ENCODE assay signal across 11 cellular contexts in genomic region chr7:44102846-44103565, GRCh38. TPM values are rescaled to one million over a fixed set of nuclear protein-coding genes. Genes with fewer than 3 reads are reported as not detected.
DNase-seq lines count a peak whose midpoint lies in the region; ATAC-seq and TF ChIP-seq lines count a peak whose summit lies in the region.
"Had no signal": no experiment of that assay in that cellular context is flagged by ENCODE, and none has a peak within 500 bp of the region (broad histone marks: within the 10 kb centered on the region; RNA-seq: fewer than 3 reads in every experiment).

No MANE protein-coding gene starts in this region.

- TF ChIP-seq EP300 in ovary (IDR thresholded peaks at IDR 0.05) = no peak

- no peaks in the 10 kb centered on the region for H3K9me3 Mint-ChIP-seq in CD4-positive, alpha-beta T cell
- H3K9me3 Mint-ChIP-seq in effector memory CD8-positive, alpha-beta T cell = no peaks in the 10 kb centered on the region

- no peak overlapping the region for H3K56ac ChIP-seq in mesendoderm (ENCODE audit: low read length)

- no peaks in the 10 kb centered on the region for H3K36me3 ChIP-seq in Loucy (ENCODE audit: insufficient read depth, low read length)
- no peaks in the 10 kb centered on the region for H3K36me3 ChIP-seq in ovary
- H3K36me3 ChIP-seq in MG63 = peaks cover 18% of the 10 kb centered on the region
- no peaks in the 10 kb centered on the region for H3K36me3 ChIP-seq in mesendoderm (ENCODE audit: control insufficient read depth, insufficient read depth, low read length)
- H3K36me3 ChIP-seq: SJCRH30 had no signal

- intact Hi-C loops in CD4-positive, alpha-beta T cell (cut with DNase I, micrococcal nuclease) = no loop called here
- intact Hi-C loops in ovary (cut with DNase I) = no loop called here

- H3K4me1 ChIP-seq in Loucy (ENCODE audit: insufficient read depth, low read length, poor library complexity, severe bottlenecking) (peaks cover 60% of the 10 kb centered on the region), ovary (ENCODE audit: insufficient read depth) (peaks cover 20% of the 10 kb centered on the region), mesendoderm (ENCODE audit: control insufficient read depth, low read depth, low read length) (no peaks in the 10 kb centered on the region)

- H2BK120ac ChIP-seq in mesendoderm (ENCODE audit: low read depth, low read length) = no peak overlapping the region

- H3K27ac Mint-ChIP-seq in CD4-positive, alpha-beta T cell = no peak overlapping the region
- H3K27ac Mint-ChIP-seq in effector memory CD8-positive, alpha-beta T cell = no peak overlapping the region

- no peak for TF ChIP-seq POLR2A in ovary (IDR thresholded peaks at IDR 0.05)

- no peak for DNase-seq in CD4-positive, alpha-beta T cell
- no peak for DNase-seq in effector memory CD8-positive, alpha-beta T cell
- peak in 1 of 5 donors; percentile 25 for DNase-seq in ovary
- no peak for DNase-seq in MG63
- no peak for DNase-seq in hippocampal formation (lab: John Stamatoyannopoulos, UW)
- DNase-seq in mesendoderm = no peak
- no peak for DNase-seq in OCI-M2 (lab: John Stamatoyannopoulos, UW; ENCODE audit: unreplicated experiment)
- DNase-seq: SJCRH30 had no signal

- no peak overlapping the region for H2AFZ ChIP-seq in Loucy (ENCODE audit: low read length)

- no peak overlapping the region for H4K8ac ChIP-seq in mesendoderm (ENCODE audit: low read depth, low read length)

- no peaks in the 10 kb centered on the region for H3K9me3 ChIP-seq in CD4-positive, alpha-beta T cell (ENCODE audit: control insufficient read depth, low read length)
- H3K9me3 ChIP-seq in Loucy (ENCODE audit: insufficient read depth, low read depth, low read length) = no peaks in the 10 kb centered on the region
- no peaks in the 10 kb centered on the region for H3K9me3 ChIP-seq in ovary
- no peaks in the 10 kb centered on the region for H3K9me3 ChIP-seq in MG63
- H3K9me3 ChIP-seq: SJCRH30 had no signal

- peaks cover 3% of the 10 kb centered on the region; the same call in 1 of the 2 replicates for H3F3A ChIP-seq in Loucy (ENCODE audit: low read depth)

- peak overlapping the region; percentile 47 for H3K9ac ChIP-seq in Loucy (ENCODE audit: low read depth, low read length, poor library complexity, severe bottlenecking)
- H3K9ac ChIP-seq in mesendoderm (ENCODE audit: low read length) = no peak overlapping the region

- no peak overlapping the region for H2BK15ac ChIP-seq in mesendoderm (replicated peaks; ENCODE audit: low read depth)

- ATAC-seq in CD4-positive, alpha-beta T cell (ENCODE audit: poor library complexity) = no peak
- no peak for ATAC-seq in effector memory CD8-positive, alpha-beta T cell (replicated peaks)

- CTCF ChIA-PET in CD4-positive, alpha-beta T cell (lab: Charles Lee) = interaction anchor here (0.6 kb wide), 1 partner anchor 407 kb away, joined by 3 read pairs; no protein-coding TSS in a partner anchor

- WGBS in ovary, 3 donors = 80 to 85% (median 84%) methylated on average over 8 of the region's 8 CpGs
- no CpG with 5 or more reads among the region's 8 CpGs for WGBS in mesendoderm (ENCODE audit: extremely low coverage, insufficient coverage, low lambda C conversion rate)

- no peak for TF ChIP-seq CTCF in CD4-positive, alpha-beta T cell (IDR thresholded peaks at IDR 0.05)
- TF ChIP-seq CTCF in Loucy (conservative IDR thresholded peaks at IDR 0.05; ENCODE audit: low read length) (no peak), ovary (IDR thresholded peaks at IDR 0.05) (no peak)

- no peak overlapping the region for H3K23ac ChIP-seq in mesendoderm (ENCODE audit: low read length)

- H3K4me2 ChIP-seq in Loucy (ENCODE audit: low read depth, low read length, poor library complexity, severe bottlenecking) = peak overlapping the region; percentile 2
- H3K4me2 ChIP-seq in mesendoderm (ENCODE audit: low read length) = no peak overlapping the region

- H3K9me2 ChIP-seq in Loucy (replicated peaks; ENCODE audit: low read depth, low read length) = no peaks in the 10 kb centered on the region

- H3K4ac ChIP-seq in mesendoderm (ENCODE audit: low read depth, low read length) = no peak overlapping the region

- peaks cover 5% of the 10 kb centered on the region for H3K27me3 Mint-ChIP-seq in CD4-positive, alpha-beta T cell
- peaks cover 31 to 59% of the 10 kb centered on the region in 2 donors for H3K27me3 Mint-ChIP-seq in effector memory CD8-positive, alpha-beta T cell

- no peaks in the 10 kb centered on the region for H3K79me1 ChIP-seq in mesendoderm (ENCODE audit: low read length)

- H3K36me3 Mint-ChIP-seq in CD4-positive, alpha-beta T cell (ENCODE audit: low read depth) = peaks cover 3% of the 10 kb centered on the region
- H3K36me3 Mint-ChIP-seq in effector memory CD8-positive, alpha-beta T cell (ENCODE audit: insufficient read depth) = no peaks in the 10 kb centered on the region

- H4K5ac ChIP-seq in mesendoderm (ENCODE audit: low read length) = no peak overlapping the region

- H3K27ac ChIP-seq in CD4-positive, alpha-beta T cell (ENCODE audit: low read depth, low read length) = no peak overlapping the region
- H3K27ac ChIP-seq in ovary (peak overlapping the region; percentile 77 to 89), mesendoderm (ENCODE audit: low read depth, low read length) (no peak overlapping the region)
- H3K27ac ChIP-seq: epithelial cell of prostate, SJCRH30 had no signal

- H3K79me2 ChIP-seq in Loucy (ENCODE audit: insufficient read depth, low read length) (peaks cover 39% of the 10 kb centered on the region), mesendoderm (ENCODE audit: control insufficient read depth, insufficient read depth, low read length) (no peaks in the 10 kb centered on the region)

- H3K4me3 ChIP-seq in Loucy (ENCODE audit: low read length, poor library complexity, severe bottlenecking) (no peak overlapping the region), ovary (no peak overlapping the region), MG63 (no peak overlapping the region), mesendoderm (ENCODE audit: low read length) (no peak overlapping the region)

- H4K20me1 ChIP-seq in Loucy (ENCODE audit: insufficient read depth, low read length, poor library complexity, severe bottlenecking) = peaks cover 28% of the 10 kb centered on the region

- peaks cover 16% of the 10 kb centered on the region for H3K4me1 Mint-ChIP-seq in CD4-positive, alpha-beta T cell (ENCODE audit: low read depth)
- H3K4me1 Mint-ChIP-seq in effector memory CD8-positive, alpha-beta T cell (ENCODE audit: low read depth in 2 of 2) = peaks cover 0 to 3% of the 10 kb centered on the region in 2 donors

- no peak overlapping the region for H2AK5ac ChIP-seq in mesendoderm (ENCODE audit: low read length)

- no peak overlapping the region for H3K18ac ChIP-seq in mesendoderm (ENCODE audit: low read length)

- POLR2A ChIA-PET in CD4-positive, alpha-beta T cell (lab: Charles Lee) = no interaction called here

- H2BK5ac ChIP-seq in mesendoderm (ENCODE audit: low read length) = no peak overlapping the region

- H3K4me3 Mint-ChIP-seq in CD4-positive, alpha-beta T cell = peak overlapping the region; percentile 87
- peak overlapping the region; percentile 36 to 40 for H3K4me3 Mint-ChIP-seq in effector memory CD8-positive, alpha-beta T cell

- no peaks in the 10 kb centered on the region for H3K27me3 ChIP-seq in CD4-positive, alpha-beta T cell (ENCODE audit: control insufficient read depth, insufficient read depth, low read length)
- H3K27me3 ChIP-seq in Loucy (ENCODE audit: insufficient read depth, low read length, poor library complexity, severe bottlenecking) = no peaks in the 10 kb centered on the region
- H3K27me3 ChIP-seq in ovary = no peaks in the 10 kb centered on the region
- H3K27me3 ChIP-seq in MG63 = no peaks in the 10 kb centered on the region
- no peaks in the 10 kb centered on the region for H3K27me3 ChIP-seq in mesendoderm (ENCODE audit: insufficient read depth, low read length, poor library complexity)
- H3K27me3 ChIP-seq: SJCRH30 had no signal

RNA-seq across cellular contexts. Expression of gene AEBP1, which starts 1.1 kb away (rescaled TPM):
- 10 to 100 TPM; 20.3 to 21.3 TPM for total RNA-seq in CD4-positive, alpha-beta T cell
- 100 to 1,000 TPM; 137 to 563 (median 327) TPM for total RNA-seq in ovary
- polyA plus RNA-seq in ovary = 100 to 1,000 TPM; 240 to 283 TPM
- 36.8 and 45.8 TPM in 2 replicates for total RNA-seq in MG63 (2014; rRNA removed; shearing (Covaris generic); ENCODE audit: low replicate concordance)
- polyA plus RNA-seq in mesendoderm (2013, experiment 1 of 2) = 19.7 TPM
- polyA plus RNA-seq in mesendoderm (2013, experiment 2 of 2) = 20.4 TPM

RNA-seq across cellular contexts. Expression of gene POLD2, which starts 20.3 kb away (rescaled TPM):
- total RNA-seq in CD4-positive, alpha-beta T cell = 10 to 100 TPM; 45.2 to 48.3 TPM
- 100 to 1,000 TPM in 2 of 7 donors, 10 to 100 TPM in 5; 42.4 to 118 (median 76.9) TPM for total RNA-seq in ovary
- 10 to 100 TPM; 35.3 to 63.5 TPM for polyA plus RNA-seq in ovary
- 146 and 186 TPM in 2 replicates for total RNA-seq in MG63 (2014; rRNA removed; shearing (Covaris generic); ENCODE audit: low replicate concordance)
- polyA plus RNA-seq in mesendoderm (2013, experiment 1 of 2) = 123 TPM
- polyA plus RNA-seq in mesendoderm (2013, experiment 2 of 2) = 124 TPM

RNA-seq across cellular contexts. Expression of gene POLM, which starts 20.7 kb away (rescaled TPM):
- total RNA-seq in CD4-positive, alpha-beta T cell = 10 to 100 TPM; 33.6 to 35.6 TPM
- 10 to 100 TPM; 20.9 to 37.3 (median 30.2) TPM for total RNA-seq in ovary
- 10 to 100 TPM in 1 of 2 donors, 1 to 10 TPM in 1; 5.1 to 24.7 TPM for polyA plus RNA-seq in ovary
- total RNA-seq in MG63 (2014; rRNA removed; shearing (Covaris generic); ENCODE audit: low replicate concordance) = 9.4 and 10.8 TPM in 2 replicates
- 5.5 TPM for polyA plus RNA-seq in mesendoderm (2013, experiment 1 of 2)
- 5.6 TPM for polyA plus RNA-seq in mesendoderm (2013, experiment 2 of 2)

RNA-seq across cellular contexts. Expression of gene PGAM2, which starts 37.6 kb away (rescaled TPM):
- total RNA-seq in CD4-positive, alpha-beta T cell = 1 to 10 TPM; 1.3 to 1.8 TPM
- total RNA-seq in ovary = 1 to 10 TPM in 4 of 7 donors, under 1 TPM in 1, not detected in 2; 0.72 to 3.2 (median 1.9) TPM
- polyA plus RNA-seq in ovary = 1 to 10 TPM in 1 of 2 donors, under 1 TPM in 1; 0.40 to 1.7 TPM
- not detected in 2 replicates for total RNA-seq in MG63 (2014; rRNA removed; shearing (Covaris generic); ENCODE audit: low replicate concordance)
- 1.1 TPM for polyA plus RNA-seq in mesendoderm (2013, experiment 1 of 2)
- 0.95 TPM for polyA plus RNA-seq in mesendoderm (2013, experiment 2 of 2)
- total RNA-seq: SJCRH30 had no signal

RNA-seq across cellular contexts. Expression of gene MYL7, which starts 38.1 kb away (rescaled TPM):
- total RNA-seq in CD4-positive, alpha-beta T cell = not detected
- total RNA-seq in ovary = 1 to 10 TPM in 3 of 7 donors, under 1 TPM in 1, not detected in 3; 0.46 to 2.0 (median 1.6) TPM
- 1 to 10 TPM in 1 of 2 donors, under 1 TPM in 1; 0.35 to 1.5 TPM for polyA plus RNA-seq in ovary
- not detected in 2 replicates for total RNA-seq in MG63 (2014; rRNA removed; shearing (Covaris generic); ENCODE audit: low replicate concordance)
- 75.9 TPM for polyA plus RNA-seq in mesendoderm (2013, experiment 1 of 2)
- polyA plus RNA-seq in mesendoderm (2013, experiment 2 of 2) = 75.4 TPM
- total RNA-seq: liver, SJCRH30 had no signal
- polyA plus RNA-seq: liver had no signal

Comparison
In these comparisons a context has a peak if more than half of its experiments do, and no peak if none do; other contexts are left out.
1. H3K27ac ChIP-seq: peak in ovary (2 of 2); none in CD4-positive, alpha-beta T cell (single experiment) and mesendoderm (single experiment).